Comparison of ENCODE assay signal across 1 cellular context in genomic region chr4:163380703-163381102, GRCh38.
TF ChIP-seq lines count a peak whose summit lies in the region.

No MANE protein-coding gene starts in this region.

TF ChIP-seq in GM23338, 12 proteins besides CTCF, POLR2A, EP300 and RAD21 (continued from another document):
- TF ChIP-seq REST (IDR thresholded peaks at IDR 0.05; ENCODE audit: unreplicated experiment) (no peak), EZH2phosphoT487 (IDR thresholded peaks at IDR 0.05; ENCODE audit: unreplicated experiment) (no peak), ZNF114 (CRISPR knock-in tag; IDR thresholded peaks at IDR 0.05) (no peak), ZNF462 (CRISPR knock-in tag; IDR thresholded peaks at IDR 0.05) (no peak)
